ENCODE assay signal across 19 cellular contexts in the genomic region with DNA sequence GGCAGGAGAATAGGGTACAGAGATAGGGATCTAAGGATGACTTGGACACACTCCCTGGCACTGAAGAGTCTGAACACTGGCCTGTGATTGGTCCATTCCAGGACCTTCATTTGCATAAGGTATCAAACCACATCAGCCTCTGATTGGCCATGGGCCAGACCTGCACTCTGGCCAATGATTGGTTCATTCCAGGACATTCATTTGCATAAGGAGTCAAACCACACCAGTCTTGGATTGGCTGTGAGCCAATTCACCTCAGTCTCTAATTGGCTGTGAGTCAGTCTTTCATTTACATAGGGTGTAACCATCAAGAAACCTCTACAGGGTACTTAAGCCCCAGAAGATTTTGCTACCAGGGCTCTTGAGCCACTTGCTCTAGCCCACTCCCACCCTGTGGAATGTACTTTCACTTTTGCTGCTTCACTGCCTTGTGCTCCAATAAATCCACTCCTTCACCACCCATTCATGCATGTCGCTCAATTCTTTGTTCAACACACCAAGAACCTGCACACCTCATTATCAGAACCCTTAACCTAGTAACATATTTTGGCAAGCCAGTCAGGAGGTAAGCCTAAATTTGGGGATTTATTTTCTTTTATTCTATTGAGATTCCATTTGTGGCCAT. TPM values are rescaled to one million over a fixed set of nuclear protein-coding genes. Genes with fewer than 3 reads are reported as not detected.
DNase-seq lines count a peak whose midpoint lies in the region; ATAC-seq and TF ChIP-seq lines count a peak whose summit lies in the region.
"Had no signal": no experiment of that assay in that cellular context is flagged by ENCODE, and none has a peak within 500 bp of the region (broad histone marks: within the 10 kb centered on the region; RNA-seq: fewer than 3 reads in every experiment).

No MANE protein-coding gene starts in this region.

- H3K4me3 ChIP-seq in CD4-positive, CD25-positive, alpha-beta regulatory T cell (ENCODE audit: low read depth, low read length): no peak overlapping the region
- H3K4me3 ChIP-seq: BLaER1, esophagus muscularis mucosa, smooth muscle cell had no signal

- TF ChIP-seq CTCF in GM10248 (IDR thresholded peaks at IDR 0.05; ENCODE audit: control extremely low read depth, extremely low read depth, low read depth, missing control alignments): no peak

- peaks cover 0 to 7% (median 2%) of the 10 kb centered on the region in 4 donors for H3K4me1 Mint-ChIP-seq in CD4-positive, CD25-positive, alpha-beta regulatory T cell
- H3K4me1 Mint-ChIP-seq: activated naive CD8-positive, alpha-beta T cell treated with anti-CD3 and anti-CD28 coated beads, Interleukin-2, amount 50 U/mL, for 24 hours; immature natural killer cell had no signal

- H3K27ac ChIP-seq in CD4-positive, CD25-positive, alpha-beta regulatory T cell (ENCODE audit: insufficient read depth, low read length, poor library complexity, severe bottlenecking): no peak overlapping the region
- H3K27ac ChIP-seq: BLaER1, esophagus muscularis mucosa, VCaP had no signal

- H3K27me3 Mint-ChIP-seq in CD4-positive, CD25-positive, alpha-beta regulatory T cell: no peaks in the 10 kb centered on the region
- H3K27me3 Mint-ChIP-seq: activated naive CD8-positive, alpha-beta T cell treated with anti-CD3 and anti-CD28 coated beads, Interleukin-2, amount 50 U/mL, for 24 hours had no signal

- no peak for ATAC-seq in CD4-positive, CD25-positive, alpha-beta regulatory T cell (ENCODE audit: low read depth in 2 of 2)
- no peak for ATAC-seq in HG03159 (IDR thresholded peaks at IDR 0.05; ENCODE audit: unreplicated experiment)
- ATAC-seq: activated naive CD8-positive, alpha-beta T cell treated with anti-CD3 and anti-CD28 coated beads, Interleukin-2, amount 50 U/mL, for 24 hours; Panc1 had no signal

- peaks cover 44% of the 10 kb centered on the region for H3K36me3 ChIP-seq in CD4-positive, CD25-positive, alpha-beta regulatory T cell (ENCODE audit: control insufficient read depth, insufficient read depth, low read length)

- no peak overlapping the region for H3K4me3 Mint-ChIP-seq in CD4-positive, CD25-positive, alpha-beta regulatory T cell
- H3K4me3 Mint-ChIP-seq: activated naive CD8-positive, alpha-beta T cell treated with anti-CD3 and anti-CD28 coated beads, Interleukin-2, amount 50 U/mL, for 24 hours; immature natural killer cell; nephron had no signal

- H3K9me3 ChIP-seq in CD4-positive, CD25-positive, alpha-beta regulatory T cell (ENCODE audit: control insufficient read depth in 2 of 2, low read length in 2 of 2): no peaks in the 10 kb centered on the region
- H3K9me3 ChIP-seq: esophagus muscularis mucosa had no signal

- H3K9me3 Mint-ChIP-seq in CD4-positive, CD25-positive, alpha-beta regulatory T cell: no peaks in the 10 kb centered on the region
- H3K9me3 Mint-ChIP-seq: activated naive CD8-positive, alpha-beta T cell treated with anti-CD3 and anti-CD28 coated beads, Interleukin-2, amount 50 U/mL, for 24 hours; immature natural killer cell had no signal

- DNase-seq in CD4-positive, CD25-positive, alpha-beta regulatory T cell: no peak
- DNase-seq in DMS79 (lab: John Stamatoyannopoulos, UW) (peak; percentile 53), RPMI7951 (ENCODE audit: low read depth) (peak; percentile 36), glomerular visceral epithelial cell (ENCODE audit: extremely low spot score) (peak; percentile 49), SIG-M5 (lab: John Stamatoyannopoulos, UW) (no peak), NCI-H187 treated with DMSO at 0.1 percent for 48 hours (lab: John Stamatoyannopoulos, UW) (no peak), GM10248 (ENCODE audit: extremely low spot score) (no peak)
- DNase-seq: activated CD8-positive, alpha-beta memory T cell treated with anti-CD3 and anti-CD28 coated beads for 24 hours; activated naive CD8-positive, alpha-beta T cell treated with anti-CD3 and anti-CD28 coated beads, Interleukin-2, amount 50 U/mL, for 24 hours; immature natural killer cell; IMR-90; NCI-H1092 had no signal

- no peaks in the 10 kb centered on the region for H3K4me1 ChIP-seq in CD4-positive, CD25-positive, alpha-beta regulatory T cell (ENCODE audit: control insufficient read depth, insufficient read depth, low read length, poor library complexity, severe bottlenecking)
- H3K4me1 ChIP-seq: BLaER1, esophagus muscularis mucosa had no signal

- peaks cover 42% of the 10 kb centered on the region for H3K36me3 Mint-ChIP-seq in CD4-positive, CD25-positive, alpha-beta regulatory T cell

- no peaks in the 10 kb centered on the region for H3K27me3 ChIP-seq in CD4-positive, CD25-positive, alpha-beta regulatory T cell (ENCODE audit: control insufficient read depth, insufficient read depth, low read length)
- H3K27me3 ChIP-seq: BLaER1, esophagus muscularis mucosa had no signal

- POLR2A ChIA-PET in GM10248 (lab: Yijun Ruan, JAX): no interaction called here

- CTCF ChIA-PET in GM10248 (lab: Yijun Ruan, JAX): no interaction called here

- H3K27ac Mint-ChIP-seq in CD4-positive, CD25-positive, alpha-beta regulatory T cell: peak overlapping the region in 2 of 3 donors; percentile 18 to 95
- H3K27ac Mint-ChIP-seq: activated naive CD8-positive, alpha-beta T cell treated with anti-CD3 and anti-CD28 coated beads, Interleukin-2, amount 50 U/mL, for 24 hours; nephron had no signal

RNA-seq across cellular contexts. Expression of a gene that starts 14.2 kb away (rescaled TPM):
- total RNA-seq in CD4-positive, CD25-positive, alpha-beta regulatory T cell: 29.4 TPM
- 10 to 100 TPM; 24.6 to 33.9 (median 26.8) TPM for polyA plus RNA-seq in CD4-positive, CD25-positive, alpha-beta regulatory T cell
- total RNA-seq in RPMI7951 (2014; rRNA removed; shearing (Covaris generic)): 6.1 and 7.1 TPM in 2 replicates
- polyA plus RNA-seq: IMR-90 had no signal

Comparison
In these comparisons a context has a peak if more than half of its experiments do, and no peak if none do; other contexts are left out.
1. DNase-seq: peak in DMS79 (single experiment), RPMI7951 (single experiment) and glomerular visceral epithelial cell (single experiment); none in CD4-positive, CD25-positive, alpha-beta regulatory T cell (0 of 3), SIG-M5 (single experiment), NCI-H187 treated with DMSO at 0.1 percent for 48 hours (single experiment) and GM10248 (single experiment).